Comparison of ENCODE assay signal across 14 cellular contexts in genomic region chr15:59222106-59222505, GRCh38. TPM values are rescaled to one million over a fixed set of nuclear protein-coding genes. Genes with fewer than 3 reads are reported as not detected.
DNase-seq lines count a peak whose midpoint lies in the region; ATAC-seq and TF ChIP-seq lines count a peak whose summit lies in the region.
"Had no signal": no experiment of that assay in that cellular context is flagged by ENCODE, and none has a peak within 500 bp of the region (broad histone marks: within the 10 kb centered on the region; RNA-seq: fewer than 3 reads in every experiment).

No MANE protein-coding gene starts in this region.

- no peaks in the 10 kb centered on the region for H3K9me3 ChIP-seq in OCI-LY7 (ENCODE audit: low read length)
- H3K9me3 ChIP-seq: stomach had no signal

- no peak for ATAC-seq in activated CD4-positive, CD25-positive, alpha-beta regulatory T cell treated with anti-CD3 and anti-CD28 coated beads, Interleukin-2, amount 50 U/mL, for 24 hours
- ATAC-seq: activated CD8-positive, alpha-beta T cell treated with anti-CD3 and anti-CD28 coated beads for 36 hours; activated naive CD4-positive, alpha-beta T cell treated with anti-CD3 and anti-CD28 coated beads, Interleukin-2, amount 50 U/mL, for 72 hours; naive thymus-derived CD8-positive, alpha-beta T cell had no signal

- POLR2A ChIA-PET in OCI-LY7 (lab: Charles Lee): interaction anchor here (0.8 kb wide), 1 partner anchor 26 kb away, joined by 3 read pairs; no protein-coding TSS in a partner anchor

- TF ChIP-seq CTCF in AG09309 (IDR thresholded peaks at IDR 0.05; ENCODE audit: control insufficient read depth, insufficient read depth, low read depth, low read length, missing control alignments) (no peak), cardiac fibroblast (IDR thresholded peaks at IDR 0.05; ENCODE audit: low read depth, low read length) (no peak), OCI-LY7 (conservative IDR thresholded peaks at IDR 0.05; ENCODE audit: low read length) (no peak)

- H3K4me3 ChIP-seq in AG09309 (ENCODE audit: control insufficient read depth, low read depth, low read length) (no peak overlapping the region), cardiac fibroblast (replicated peaks in 1 of 2; ENCODE audit: low read depth in 2 of 2, low read length in 2 of 2) (no peak overlapping the region), OCI-LY7 (ENCODE audit: low read depth, low read length, poor library complexity, severe bottlenecking) (no peak overlapping the region)
- H3K4me3 ChIP-seq: stomach had no signal

- H4K20me1 ChIP-seq in OCI-LY7 (ENCODE audit: insufficient read depth, low read length): no peaks in the 10 kb centered on the region

- H3K4me2 ChIP-seq in OCI-LY7 (ENCODE audit: low read length): no peak overlapping the region

- H3K4me1 ChIP-seq in OCI-LY7 (ENCODE audit: insufficient read depth, low read length, poor library complexity, severe bottlenecking): no peaks in the 10 kb centered on the region

- BruUV-seq in OCI-LY7 (replicated peaks; lab: Mats Ljungman, UMichigan): no TSS peak

- no peaks in the 10 kb centered on the region for H3K79me2 ChIP-seq in OCI-LY7 (ENCODE audit: insufficient read depth, low read depth, low read length)

- no peak overlapping the region for H3K27ac ChIP-seq in OCI-LY7 (ENCODE audit: low read depth, low read length, poor library complexity, severe bottlenecking)
- H3K27ac ChIP-seq: stomach had no signal

- intact Hi-C loops in OCI-LY7 (cut with micrococcal nuclease; ENCODE audit: unreplicated experiment): no loop called here

- H3K9me2 ChIP-seq in OCI-LY7 (ENCODE audit: insufficient read depth, low read length): no peaks in the 10 kb centered on the region

- DNase-seq in AG09309 (ENCODE audit: low read depth) (peak; percentile 64), M059J (ENCODE audit: low read depth) (peak; percentile 88), cardiac fibroblast (ENCODE audit: low read depth in 2 of 2) (peak; percentile 73 to 92), myocyte (ENCODE audit: low read depth) (peak; percentile 74), DMS153 treated with DMSO at 0.1 percent for 48 hours (lab: John Stamatoyannopoulos, UW; ENCODE audit: unreplicated experiment) (no peak), putamen (ENCODE audit: low spot score) (no peak), OCI-LY7 (ENCODE audit: low spot score) (no peak)
- DNase-seq: activated CD8-positive, alpha-beta T cell treated with anti-CD3 and anti-CD28 coated beads for 36 hours; naive thymus-derived CD8-positive, alpha-beta T cell; NCI-H774; stimulated activated CD4-positive, alpha-beta T cell treated with anti-CD3 and anti-CD28 coated beads, Interleukin-1b, Interleukin-23, amount 100 ng/mL, for 48 hours; stomach had no signal

- no peak overlapping the region for H2AFZ ChIP-seq in OCI-LY7 (ENCODE audit: low read length)

- H3K36me3 ChIP-seq in OCI-LY7 (ENCODE audit: insufficient read depth, low read length): no peaks in the 10 kb centered on the region

- CTCF ChIA-PET in OCI-LY7 (lab: Charles Lee; ENCODE audit: unreplicated experiment): no interaction called here

RNA-seq across cellular contexts. Expression of gene LDHAL6B, which starts 15.5 kb away (rescaled TPM):
- not detected in 2 replicates for total RNA-seq in M059J (2014; rRNA removed; shearing (Covaris generic))
- total RNA-seq in myocyte: not detected in 2 replicates
- 0.11 TPM for polyA plus RNA-seq in myocyte (2012)
- 0.09 TPM in 1 of 2 replicates, not detected in the other for total RNA-seq in OCI-LY7 (2014; rRNA removed; shearing (Covaris generic))
- total RNA-seq in OCI-LY7 (2022): not detected in 2 replicates
- total RNA-seq: activated CD8-positive, alpha-beta T cell treated with anti-CD3 and anti-CD28 coated beads for 36 hours; activated naive CD4-positive, alpha-beta T cell treated with anti-CD3 and anti-CD28 coated beads, Interleukin-2, amount 50 U/mL, for 72 hours; naive thymus-derived CD8-positive, alpha-beta T cell; stomach had no signal
- polyA plus RNA-seq: naive thymus-derived CD8-positive, alpha-beta T cell; stomach had no signal

Comparison
In these comparisons a context has a peak if more than half of its experiments do, and no peak if none do; other contexts are left out.
1. DNase-seq: peak in AG09309 (single experiment), M059J (single experiment), cardiac fibroblast (2 of 2) and myocyte (single experiment); none in DMS153 treated with DMSO at 0.1 percent for 48 hours (single experiment), putamen (single experiment) and OCI-LY7 (single experiment).